In genomic region chr16:68237243-68238028, GRCh38 we compare ENCODE assay signal across 8 cellular contexts. TPM values are rescaled to one million over a fixed set of nuclear protein-coding genes. Genes with fewer than 3 reads are reported as not detected.
A peak's percentile ranks its signal among the peaks of the same experiment; 100 is the strongest.
DNase-seq lines count a peak whose midpoint lies in the region; ATAC-seq and TF ChIP-seq lines count a peak whose summit lies in the region.

No MANE protein-coding gene starts in this region.

- H3K27me3 ChIP-seq in upper lobe of left lung: no peaks in the 10 kb centered on the region

- H3K27me3 Mint-ChIP-seq in T-helper 1 cell treated with Interleukin-12 subunit alpha and Interleukin-12 subunit beta and Interleukin-4 antibody, amounts not matched to agents 30 μg/mL and 1 μg/mL, for 36 hours (ENCODE audit: low read depth): peaks cover 4% of the 10 kb centered on the region

- TF ChIP-seq EP300 in upper lobe of left lung (IDR thresholded peaks at IDR 0.05): peak in 1 of 4 donors; percentile 71

- TF ChIP-seq POLR2A in upper lobe of left lung (IDR thresholded peaks at IDR 0.05): peak in 3 of 4 donors; percentile 79 to 97 (median 88)

- H3K4me1 Mint-ChIP-seq in T-helper 1 cell treated with Interleukin-12 subunit alpha and Interleukin-12 subunit beta and Interleukin-4 antibody, amounts not matched to agents 30 μg/mL and 1 μg/mL, for 36 hours (ENCODE audit: low read depth): peaks cover 26% of the 10 kb centered on the region

- H3K4me3 Mint-ChIP-seq in T-helper 1 cell treated with Interleukin-12 subunit alpha and Interleukin-12 subunit beta and Interleukin-4 antibody, amounts not matched to agents 30 μg/mL and 1 μg/mL, for 36 hours: peak overlapping the region; percentile 94

- no peaks in the 10 kb centered on the region for H3K9me3 Mint-ChIP-seq in T-helper 1 cell treated with Interleukin-12 subunit alpha and Interleukin-12 subunit beta and Interleukin-4 antibody, amounts not matched to agents 30 μg/mL and 1 μg/mL, for 36 hours

- peak overlapping the region; percentile 50 to 66 (median 60) for H3K4me3 ChIP-seq in upper lobe of left lung

- peaks cover 0 to 1% (median under 1%) of the 10 kb centered on the region in 4 donors for H3K36me3 ChIP-seq in upper lobe of left lung

- DNase-seq in NCI-H1436 treated with DMSO at 0.1 percent for 48 hours (lab: John Stamatoyannopoulos, UW): peak; percentile 97
- DNase-seq in left cardiac atrium: peak; percentile 98
- DNase-seq in posterior vena cava (ENCODE audit: low spot score): peak; percentile 99
- DNase-seq in upper lobe of left lung: peak; percentile 98 to 99

- ATAC-seq in HG02759 (IDR thresholded peaks at IDR 0.05; ENCODE audit: unreplicated experiment) (peak; percentile 84), left cardiac atrium (peak; percentile 91 to 92), upper lobe of left lung (ENCODE audit: low FRiP score in 2 of 2) (peak; percentile 93 to 94)

- H3K4me1 ChIP-seq in upper lobe of left lung: peaks cover 27 to 66% (median 41%) of the 10 kb centered on the region in 4 donors

- peaks cover 4% of the 10 kb centered on the region for H3K36me3 Mint-ChIP-seq in T-helper 1 cell treated with Interleukin-12 subunit alpha and Interleukin-12 subunit beta and Interleukin-4 antibody, amounts not matched to agents 30 μg/mL and 1 μg/mL, for 36 hours (ENCODE audit: low read depth)

- peak overlapping the region; percentile 73 for H3K27ac Mint-ChIP-seq in T-helper 1 cell treated with Interleukin-12 subunit alpha and Interleukin-12 subunit beta and Interleukin-4 antibody, amounts not matched to agents 30 μg/mL and 1 μg/mL, for 36 hours

- no peaks in the 10 kb centered on the region for H3K9me3 ChIP-seq in upper lobe of left lung

- 0% methylated on average over 35 to 71 of the region's 72 CpGs for WGBS in upper lobe of left lung, 2 donors

- intact Hi-C loops in left cardiac atrium (cut with DNase I): no loop called here
- intact Hi-C loops in posterior vena cava (cut with DNase I): no loop called here

- TF ChIP-seq CTCF in GM12873 (IDR thresholded peaks at IDR 0.05; ENCODE audit: insufficient read depth, low read depth, low read length, missing control alignments) (peak; percentile 6), upper lobe of left lung (IDR thresholded peaks at IDR 0.05) (peak in 3 of 6 experiments; percentile 28 to 38 (median 29))

- H3K27ac ChIP-seq in angular gyrus (ENCODE audit: low read depth, low read length): peak overlapping the region; percentile 85
- H3K27ac ChIP-seq in upper lobe of left lung: peak overlapping the region; percentile 88 to 96 (median 92)

RNA-seq across cellular contexts. Expression of gene ESRP2, which starts 1.5 kb away (rescaled TPM):
- total RNA-seq in left cardiac atrium: under 1 TPM; 0.32 to 0.42 TPM
- total RNA-seq in posterior vena cava: under 1 TPM in 1 of 2 donors, not detected in 1; 0.23 TPM
- total RNA-seq in upper lobe of left lung: 100 to 1,000 TPM in 1 of 6 donors, 10 to 100 TPM in 5; 54.2 to 102 (median 64.4) TPM

RNA-seq across cellular contexts. Expression of gene PLA2G15, which starts 7.7 kb away (rescaled TPM):
- total RNA-seq in left cardiac atrium (10 to 100 TPM; 20.5 to 27.4 TPM), posterior vena cava (10 to 100 TPM; 11.6 to 21.9 TPM), upper lobe of left lung (10 to 100 TPM; 25.6 to 84.8 (median 57.5) TPM)

RNA-seq across cellular contexts. Expression of gene SLC7A6, which starts 26.9 kb away (rescaled TPM):
- total RNA-seq in left cardiac atrium (10 to 100 TPM; 33.0 to 51.6 TPM), posterior vena cava (10 to 100 TPM; 28.4 to 39.7 TPM), upper lobe of left lung (100 to 1,000 TPM in 1 of 6 donors, 10 to 100 TPM in 5; 44.9 to 109 (median 49.5) TPM)

Comparison
In these comparisons a context has a peak if more than half of its experiments do, and no peak if none do; other contexts are left out.
1. Peak in every context shown above with its lines: DNase-seq, ATAC-seq, H3K4me3 ChIP-seq and H3K27ac ChIP-seq.
2. RNA of gene ESRP2, which starts 1.5 kb away (total RNA-seq): 54.2 to 102 TPM in upper lobe of left lung; 0.32 to 0.42 TPM in left cardiac atrium and 0.23 TPM in posterior vena cava; every median in the first group is over 10 times any median in the second.